ENCODE assay signal across 2 cellular contexts in the genomic region with DNA sequence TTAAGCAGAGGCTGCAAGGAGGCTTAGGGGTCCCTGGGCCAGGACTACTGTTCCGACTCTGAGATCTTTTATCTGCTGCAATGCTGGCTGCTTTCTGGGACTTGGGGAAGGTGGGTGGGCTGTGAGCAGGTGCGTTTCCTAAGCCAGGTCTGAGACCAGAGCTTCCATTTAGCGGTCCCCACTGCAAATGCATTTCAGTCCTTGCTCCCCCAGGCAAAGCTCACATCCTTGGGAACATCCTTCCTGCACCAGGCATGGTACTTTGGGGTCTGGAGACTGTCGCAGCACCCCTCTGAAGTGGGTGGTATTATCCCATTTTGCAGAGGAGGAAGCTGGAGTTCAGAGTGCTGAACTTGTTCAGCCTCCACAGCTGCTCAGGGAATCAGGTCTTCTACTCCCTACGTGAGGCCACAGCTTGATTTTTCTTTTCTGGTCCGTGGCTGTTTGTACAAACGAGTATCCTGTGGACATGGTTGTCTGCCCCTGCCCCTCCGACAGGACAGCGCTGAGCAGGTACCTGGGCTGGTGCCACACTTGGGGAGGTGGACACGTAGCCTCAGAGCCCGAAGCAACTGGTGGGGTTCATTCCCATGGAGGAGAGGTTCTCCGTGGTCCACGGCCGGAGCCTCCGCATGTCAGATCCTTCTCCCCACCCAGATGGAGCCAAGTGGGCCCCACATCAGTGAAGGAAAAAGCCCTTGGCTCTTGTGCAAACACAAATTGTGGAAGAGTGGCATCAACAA.
A peak's percentile ranks its signal among the peaks of the same experiment; 100 is the strongest.
TF ChIP-seq lines count a peak whose summit lies in the region.

No MANE protein-coding gene starts in this region.

TF ChIP-seq in K562, 482 proteins besides CTCF, POLR2A, EP300 and RAD21:
- TF ChIP-seq, protein P1, sequence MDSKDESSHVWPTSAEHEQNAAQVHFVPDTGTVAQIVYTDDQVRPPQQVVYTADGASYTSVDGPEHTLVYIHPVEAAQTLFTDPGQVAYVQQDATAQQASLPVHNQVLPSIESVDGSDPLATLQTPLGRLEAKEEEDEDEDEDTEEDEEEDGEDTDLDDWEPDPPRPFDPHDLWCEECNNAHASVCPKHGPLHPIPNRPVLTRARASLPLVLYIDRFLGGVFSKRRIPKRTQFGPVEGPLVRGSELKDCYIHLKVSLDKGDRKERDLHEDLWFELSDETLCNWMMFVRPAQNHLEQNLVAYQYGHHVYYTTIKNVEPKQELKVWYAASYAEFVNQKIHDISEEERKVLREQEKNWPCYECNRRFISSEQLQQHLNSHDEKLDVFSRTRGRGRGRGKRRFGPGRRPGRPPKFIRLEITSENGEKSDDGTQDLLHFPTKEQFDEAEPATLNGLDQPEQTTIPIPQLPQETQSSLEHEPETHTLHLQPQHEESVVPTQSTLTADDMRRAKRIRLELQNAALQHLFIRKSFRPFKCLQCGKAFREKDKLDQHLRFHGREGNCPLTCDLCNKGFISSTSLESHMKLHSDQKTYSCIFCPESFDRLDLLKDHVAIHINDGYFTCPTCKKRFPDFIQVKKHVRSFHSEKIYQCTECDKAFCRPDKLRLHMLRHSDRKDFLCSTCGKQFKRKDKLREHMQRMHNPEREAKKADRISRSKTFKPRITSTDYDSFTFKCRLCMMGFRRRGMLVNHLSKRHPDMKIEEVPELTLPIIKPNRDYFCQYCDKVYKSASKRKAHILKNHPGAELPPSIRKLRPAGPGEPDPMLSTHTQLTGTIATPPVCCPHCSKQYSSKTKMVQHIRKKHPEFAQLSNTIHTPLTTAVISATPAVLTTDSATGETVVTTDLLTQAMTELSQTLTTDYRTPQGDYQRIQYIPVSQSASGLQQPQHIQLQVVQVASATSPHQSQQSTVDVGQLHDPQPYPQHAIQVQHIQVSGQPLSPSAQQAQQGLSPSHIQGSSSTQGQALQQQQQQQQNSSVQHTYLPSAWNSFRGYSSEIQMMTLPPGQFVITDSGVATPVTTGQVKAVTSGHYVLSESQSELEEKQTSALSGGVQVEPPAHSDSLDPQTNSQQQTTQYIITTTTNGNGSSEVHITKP (IDR thresholded peaks at IDR 0.05; ENCODE audit: partially characterized antibody) = peak; percentile 91
- TF ChIP-seq, protein P2, sequence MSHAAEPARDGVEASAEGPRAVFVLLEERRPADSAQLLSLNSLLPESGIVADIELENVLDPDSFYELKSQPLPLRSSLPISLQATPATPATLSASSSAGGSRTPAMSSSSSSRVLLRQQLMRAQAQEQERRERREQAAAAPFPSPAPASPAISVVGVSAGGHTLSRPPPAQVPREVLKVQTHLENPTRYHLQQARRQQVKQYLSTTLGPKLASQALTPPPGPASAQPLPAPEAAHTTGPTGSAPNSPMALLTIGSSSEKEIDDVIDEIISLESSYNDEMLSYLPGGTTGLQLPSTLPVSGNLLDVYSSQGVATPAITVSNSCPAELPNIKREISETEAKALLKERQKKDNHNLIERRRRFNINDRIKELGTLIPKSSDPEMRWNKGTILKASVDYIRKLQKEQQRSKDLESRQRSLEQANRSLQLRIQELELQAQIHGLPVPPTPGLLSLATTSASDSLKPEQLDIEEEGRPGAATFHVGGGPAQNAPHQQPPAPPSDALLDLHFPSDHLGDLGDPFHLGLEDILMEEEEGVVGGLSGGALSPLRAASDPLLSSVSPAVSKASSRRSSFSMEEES (CRISPR knock-in tag; IDR thresholded peaks at IDR 0.05) = no peak
- TF ChIP-seq HMGN3 (IDR thresholded peaks at IDR 0.05; ENCODE audit: borderline replicate concordance, extremely low read depth, insufficient read length, low read depth, low read length) = no peak

TF ChIP-seq in SK-N-SH treated with all-trans-retinoic acid at 6 μM for 48 hours, 23 proteins besides CTCF, POLR2A, EP300 and RAD21 (continued from another document):
- no peak for TF ChIP-seq ZFP30 (CRISPR knock-in tag; IDR thresholded peaks at IDR 0.05)
- TF ChIP-seq BACH2 (CRISPR knock-in tag; IDR thresholded peaks at IDR 0.05; ENCODE audit: borderline replicate concordance) = no peak
- no peak for TF ChIP-seq ARNTL (CRISPR knock-in tag; IDR thresholded peaks at IDR 0.05; ENCODE audit: borderline replicate concordance, low read depth)
- TF ChIP-seq RARB (CRISPR knock-in tag; IDR thresholded peaks at IDR 0.05) = no peak
- TF ChIP-seq PPARA (CRISPR knock-in tag; IDR thresholded peaks at IDR 0.05; ENCODE audit: borderline replicate concordance) = no peak
